ENCODE assay signal across 9 cellular contexts in genomic region chr11:108853864-108854263, GRCh38.
DNase-seq lines count a peak whose midpoint lies in the region; ATAC-seq, FAIRE-seq and TF ChIP-seq lines count a peak whose summit lies in the region.
"Had no signal": no experiment of that assay in that cellular context is flagged by ENCODE, and none has a peak within 500 bp of the region (broad histone marks: within the 10 kb centered on the region; RNA-seq: fewer than 3 reads in every experiment).

No MANE protein-coding gene starts in this region.

- ATAC-seq in HG03066 (IDR thresholded peaks at IDR 0.05; ENCODE audit: low read depth, unreplicated experiment): peak; percentile 39
- peak; percentile 40 for ATAC-seq in activated naive CD8-positive, alpha-beta T cell treated with anti-CD3 and anti-CD28 coated beads, Interleukin-2, amount 50 U/mL, for 24 hours

- H3K27ac Mint-ChIP-seq in activated CD4-positive, alpha-beta T cell treated with anti-CD3 and anti-CD28 coated beads, Interleukin-2, amount 10 ng/mL, durations not matched to agents 7 days and 5 days: peak overlapping the region; percentile 96
- peak overlapping the region; percentile 85 for H3K27ac Mint-ChIP-seq in activated naive CD8-positive, alpha-beta T cell treated with anti-CD3 and anti-CD28 coated beads, Interleukin-2, amount 50 U/mL, for 24 hours

- H3K36me3 Mint-ChIP-seq in activated CD4-positive, alpha-beta T cell treated with anti-CD3 and anti-CD28 coated beads, Interleukin-2, amount 10 ng/mL, durations not matched to agents 7 days and 5 days (ENCODE audit: low read depth): peaks cover 7% of the 10 kb centered on the region
- H3K36me3 Mint-ChIP-seq in activated naive CD8-positive, alpha-beta T cell treated with anti-CD3 and anti-CD28 coated beads, Interleukin-2, amount 50 U/mL, for 24 hours (ENCODE audit: low read depth): peaks cover 18% of the 10 kb centered on the region

- TF ChIP-seq POLR2A in GM12891 (IDR thresholded peaks at IDR 0.05; ENCODE audit: low read depth, low read length): no peak

- DNase-seq in activated CD4-positive, alpha-beta T cell treated with anti-CD3 and anti-CD28 coated beads, Interleukin-2, amount 10 ng/mL, durations not matched to agents 7 days and 5 days: peak; percentile 32
- no peak for DNase-seq in activated CD4-positive, alpha-beta T cell treated with anti-CD3 and anti-CD28 coated beads, Interleukin-2, amount 50 U/mL, for 4 hours
- no peak for DNase-seq in activated naive CD8-positive, alpha-beta T cell treated with anti-CD3 and anti-CD28 coated beads, Interleukin-2, amount 50 U/mL, for 24 hours
- DNase-seq in lung microvascular endothelial cell (ENCODE audit: low read depth in 2 of 2) (peak; percentile 23 to 52), hepatic stellate cell (ENCODE audit: low spot score) (no peak), HUDEP-2 (lab: John Stamatoyannopoulos, UW; ENCODE audit: unreplicated experiment in 76 of 76) (no peak), GM12891 (ENCODE audit: insufficient read length, low spot score) (no peak)

- H3K27me3 Mint-ChIP-seq in activated CD4-positive, alpha-beta T cell treated with anti-CD3 and anti-CD28 coated beads, Interleukin-2, amount 10 ng/mL, durations not matched to agents 7 days and 5 days: no peaks in the 10 kb centered on the region
- no peaks in the 10 kb centered on the region for H3K27me3 Mint-ChIP-seq in activated naive CD8-positive, alpha-beta T cell treated with anti-CD3 and anti-CD28 coated beads, Interleukin-2, amount 50 U/mL, for 24 hours

- FAIRE-seq in GM12891 (lab: Jason Lieb, UNC): no peak
- FAIRE-seq: TTC549 had no signal

- CTCF ChIA-PET in activated CD4-positive, alpha-beta T cell treated with anti-CD3 and anti-CD28 coated beads, Interleukin-2, amount 10 ng/mL, durations not matched to agents 7 days and 5 days (lab: Charles Lee): interaction anchor here (0.5 to 2.0 kb wide), 6 partner anchors 9 to 852 kb away, joined by 3 to 8 read pairs (median 4); no protein-coding TSS in a partner anchor

- peaks cover 32% of the 10 kb centered on the region for H3K4me1 Mint-ChIP-seq in activated CD4-positive, alpha-beta T cell treated with anti-CD3 and anti-CD28 coated beads, Interleukin-2, amount 10 ng/mL, durations not matched to agents 7 days and 5 days
- H3K4me1 Mint-ChIP-seq in activated naive CD8-positive, alpha-beta T cell treated with anti-CD3 and anti-CD28 coated beads, Interleukin-2, amount 50 U/mL, for 24 hours: peaks cover 21% of the 10 kb centered on the region

- peak overlapping the region; percentile 74 for H3K4me3 Mint-ChIP-seq in activated CD4-positive, alpha-beta T cell treated with anti-CD3 and anti-CD28 coated beads, Interleukin-2, amount 10 ng/mL, durations not matched to agents 7 days and 5 days
- H3K4me3 Mint-ChIP-seq in activated naive CD8-positive, alpha-beta T cell treated with anti-CD3 and anti-CD28 coated beads, Interleukin-2, amount 50 U/mL, for 24 hours: peak overlapping the region; percentile 70

- POLR2A ChIA-PET in activated CD4-positive, alpha-beta T cell treated with anti-CD3 and anti-CD28 coated beads, Interleukin-2, amount 10 ng/mL, durations not matched to agents 7 days and 5 days (lab: Charles Lee): interaction anchor here (0.6 kb wide), 2 partner anchors 15 to 160 kb away, joined by 3 to 9 read pairs; no protein-coding TSS in a partner anchor

- H3K9me3 Mint-ChIP-seq in activated CD4-positive, alpha-beta T cell treated with anti-CD3 and anti-CD28 coated beads, Interleukin-2, amount 10 ng/mL, durations not matched to agents 7 days and 5 days: no peaks in the 10 kb centered on the region
- H3K9me3 Mint-ChIP-seq in activated naive CD8-positive, alpha-beta T cell treated with anti-CD3 and anti-CD28 coated beads, Interleukin-2, amount 50 U/mL, for 24 hours: no peaks in the 10 kb centered on the region

TF ChIP-seq in GM12891, 5 proteins besides CTCF, POLR2A, EP300 and RAD21:
- no peak for TF ChIP-seq PAX5 (IDR thresholded peaks at IDR 0.05; ENCODE audit: insufficient read depth, low read length, severe bottlenecking)
- TF ChIP-seq SPI1 (IDR thresholded peaks at IDR 0.05; ENCODE audit: low read depth, low read length): no peak
- no peak for TF ChIP-seq POU2F2 (IDR thresholded peaks at IDR 0.05; ENCODE audit: low read depth, low read length)
- TF ChIP-seq TAF1 (IDR thresholded peaks at IDR 0.05; ENCODE audit: low read depth, low read length): no peak
- no peak for TF ChIP-seq POLR2AphosphoS5 (IDR thresholded peaks at IDR 0.05; ENCODE audit: low read depth, low read length)

Comparison
In these comparisons a context has a peak if more than half of its experiments do, and no peak if none do; other contexts are left out.
1. DNase-seq: peak in activated CD4-positive, alpha-beta T cell treated with anti-CD3 and anti-CD28 coated beads, Interleukin-2, amount 10 ng/mL, durations not matched to agents 7 days and 5 days (single experiment) and lung microvascular endothelial cell (2 of 2); none in activated CD4-positive, alpha-beta T cell treated with anti-CD3 and anti-CD28 coated beads, Interleukin-2, amount 50 U/mL, for 4 hours (0 of 2), activated naive CD8-positive, alpha-beta T cell treated with anti-CD3 and anti-CD28 coated beads, Interleukin-2, amount 50 U/mL, for 24 hours (single experiment), hepatic stellate cell (single experiment), HUDEP-2 (0 of 76) and GM12891 (single experiment).